ENCODE assay signal across 11 cellular contexts in the genomic region with DNA sequence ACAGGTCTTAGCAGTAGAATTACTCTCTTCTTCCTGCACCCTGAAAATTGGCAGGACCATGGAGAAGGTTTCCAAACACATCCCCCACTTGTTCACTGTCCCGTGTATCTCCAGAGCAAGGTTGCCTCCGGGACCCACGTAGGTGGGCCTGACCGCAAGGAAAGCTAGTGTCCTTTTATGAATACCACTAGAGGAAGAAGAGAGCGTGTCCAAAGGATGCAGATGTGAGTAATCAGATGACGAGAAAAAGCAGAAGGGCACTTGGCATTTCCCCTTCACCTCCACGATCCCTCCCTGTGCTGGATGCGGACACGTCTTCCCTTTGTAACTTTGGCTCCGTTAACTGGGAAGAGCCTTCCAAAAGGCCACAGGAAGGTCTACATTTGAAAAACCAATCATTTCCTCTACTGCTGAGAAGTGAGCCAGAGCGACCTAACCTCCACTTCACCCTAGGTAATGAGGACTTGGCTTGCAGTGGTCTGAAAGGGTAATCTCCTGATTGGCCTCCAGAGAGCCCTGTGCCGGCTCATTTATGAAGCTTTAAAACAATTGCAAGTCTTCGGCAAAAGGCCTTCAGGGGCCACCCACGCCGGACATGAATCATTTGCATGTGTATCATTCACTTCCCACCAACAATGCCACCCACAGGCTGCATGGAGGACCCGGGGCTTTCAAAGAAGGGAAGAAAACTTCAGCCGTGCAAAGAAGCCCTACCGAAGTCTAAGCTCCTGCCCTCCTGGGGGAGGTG. TPM values are rescaled to one million over a fixed set of nuclear protein-coding genes. Genes with fewer than 3 reads are reported as not detected.
DNase-seq lines count a peak whose midpoint lies in the region; ATAC-seq, FAIRE-seq and TF ChIP-seq lines count a peak whose summit lies in the region.
"Had no signal": no experiment of that assay in that cellular context is flagged by ENCODE, and none has a peak within 500 bp of the region (broad histone marks: within the 10 kb centered on the region; RNA-seq: fewer than 3 reads in every experiment).

No MANE protein-coding gene starts in this region.

- peaks cover 14% of the 10 kb centered on the region for H3K27me3 Mint-ChIP-seq in astrocyte (ENCODE audit: low read depth, unreplicated experiment)
- H3K27me3 Mint-ChIP-seq: type B pancreatic cell had no signal

- H3K4me1 Mint-ChIP-seq in astrocyte (ENCODE audit: low read depth, unreplicated experiment): peaks cover 8% of the 10 kb centered on the region
- no peaks in the 10 kb centered on the region for H3K4me1 Mint-ChIP-seq in stimulated activated effector memory CD8-positive, alpha-beta T cell treated with anti-CD3 and anti-CD28 coated beads, Interleukin-12 subunit alpha, Interleukin-12 subunit beta, amount 100 ng/mL, for 72 hours

- H3K4me3 ChIP-seq in heart right ventricle: no peak overlapping the region
- no peak overlapping the region for H3K4me3 ChIP-seq in astrocyte (ENCODE audit: insufficient read depth, low read depth, low read length)
- no peak overlapping the region for H3K4me3 ChIP-seq in aorta (ENCODE audit: low read length in 2 of 2)
- H3K4me3 ChIP-seq: psoas muscle had no signal

- peaks cover 14% of the 10 kb centered on the region for H3K9me3 Mint-ChIP-seq in astrocyte (ENCODE audit: unreplicated experiment)
- H3K9me3 Mint-ChIP-seq in stimulated activated effector memory CD8-positive, alpha-beta T cell treated with anti-CD3 and anti-CD28 coated beads, Interleukin-12 subunit alpha, Interleukin-12 subunit beta, amount 100 ng/mL, for 72 hours: no peaks in the 10 kb centered on the region

- peak; percentile 67 for FAIRE-seq in astrocyte (lab: Jason Lieb, UNC)
- no peak for FAIRE-seq in H54 (lab: Jason Lieb, UNC)

- H3K4me1 ChIP-seq in heart right ventricle: peaks cover 0 to 15% (median 4%) of the 10 kb centered on the region in 9 donors
- H3K4me1 ChIP-seq in astrocyte (ENCODE audit: insufficient read depth, low read length): peaks cover 19% of the 10 kb centered on the region
- no peaks in the 10 kb centered on the region for H3K4me1 ChIP-seq in aorta (ENCODE audit: control insufficient read depth in 1 of 2, insufficient read depth in 2 of 2, low read length in 2 of 2)
- H3K4me1 ChIP-seq: psoas muscle had no signal

- intact Hi-C loops in heart right ventricle (cut with DNase I) (no loop called here), Right ventricle myocardium superior (cut with DNase I) (no loop called here), aorta (cut with DNase I) (no loop called here)

- no peak overlapping the region for H3K4me3 Mint-ChIP-seq in astrocyte (ENCODE audit: unreplicated experiment)
- H3K4me3 Mint-ChIP-seq in stimulated activated effector memory CD8-positive, alpha-beta T cell treated with anti-CD3 and anti-CD28 coated beads, Interleukin-12 subunit alpha, Interleukin-12 subunit beta, amount 100 ng/mL, for 72 hours: no peak overlapping the region
- H3K4me3 Mint-ChIP-seq: type B pancreatic cell had no signal

- no peak overlapping the region for H3K27ac Mint-ChIP-seq in astrocyte (ENCODE audit: unreplicated experiment)
- no peak overlapping the region for H3K27ac Mint-ChIP-seq in stimulated activated effector memory CD8-positive, alpha-beta T cell treated with anti-CD3 and anti-CD28 coated beads, Interleukin-12 subunit alpha, Interleukin-12 subunit beta, amount 100 ng/mL, for 72 hours
- H3K27ac Mint-ChIP-seq: type B pancreatic cell had no signal

- peak overlapping the region; percentile 73 for H3K4me2 ChIP-seq in astrocyte (ENCODE audit: low read length)

- no peaks in the 10 kb centered on the region for H4K20me1 ChIP-seq in astrocyte (ENCODE audit: insufficient read depth, low read length)

- no peak for TF ChIP-seq CTCF in heart right ventricle (IDR thresholded peaks at IDR 0.05)
- no peak for TF ChIP-seq CTCF in astrocyte (IDR thresholded peaks at IDR 0.05; ENCODE audit: insufficient read depth, low read depth, low read length)

- H3K9me3 ChIP-seq in heart right ventricle: peaks cover 0 to 6% (median 0%) of the 10 kb centered on the region in 11 donors
- no peaks in the 10 kb centered on the region for H3K9me3 ChIP-seq in astrocyte (ENCODE audit: insufficient read depth, low read depth, low read length)
- H3K9me3 ChIP-seq in aorta (ENCODE audit: control insufficient read depth, low read length): peaks cover 3% of the 10 kb centered on the region
- H3K9me3 ChIP-seq: psoas muscle had no signal

- no peak overlapping the region for H3K9ac ChIP-seq in astrocyte (ENCODE audit: low read length)

- H3K27me3 ChIP-seq in heart right ventricle (no peaks in the 10 kb centered on the region), astrocyte (ENCODE audit: insufficient read depth, low read length) (no peaks in the 10 kb centered on the region), aorta (ENCODE audit: control insufficient read depth in 1 of 2, insufficient read depth in 2 of 2, low read length in 1 of 2) (no peaks in the 10 kb centered on the region)

- no peaks in the 10 kb centered on the region for H3K36me3 Mint-ChIP-seq in astrocyte (ENCODE audit: low read depth, unreplicated experiment)
- no peaks in the 10 kb centered on the region for H3K36me3 Mint-ChIP-seq in stimulated activated effector memory CD8-positive, alpha-beta T cell treated with anti-CD3 and anti-CD28 coated beads, Interleukin-12 subunit alpha, Interleukin-12 subunit beta, amount 100 ng/mL, for 72 hours

- H3K27ac ChIP-seq in heart right ventricle (peak overlapping the region in 3 of 10 donors; percentile 28 to 48 (median 34)), astrocyte (ENCODE audit: low read depth, low read length) (peak overlapping the region; percentile 62), aorta (ENCODE audit: low read depth in 1 of 2, low read length in 2 of 2) (no peak overlapping the region)
- H3K27ac ChIP-seq: psoas muscle had no signal

- DNase-seq in heart right ventricle (peak in 1 of 2 donors; percentile 20), Right ventricle myocardium superior (no peak), astrocyte (ENCODE audit: low read depth) (peak; percentile 88), glomerular visceral epithelial cell (ENCODE audit: extremely low spot score) (peak; percentile 23), aorta (no peak), NCI-H2029 (lab: John Stamatoyannopoulos, UW) (no peak), H54 (ENCODE audit: insufficient read length, low spot score) (no peak)
- no peak for DNase-seq in stimulated activated effector memory CD8-positive, alpha-beta T cell treated with anti-CD3 and anti-CD28 coated beads, Interleukin-12 subunit alpha, Interleukin-12 subunit beta, amount 100 ng/mL, for 72 hours (ENCODE audit: low spot score in 2 of 2)
- DNase-seq: NCI-H524 treated with DMSO at 0.1 percent for 48 hours had no signal

- ATAC-seq in heart right ventricle: peak; percentile 43 to 86 (median 68)
- ATAC-seq in Right ventricle myocardium superior (ENCODE audit: poor library complexity): no peak
- peak; percentile 17 for ATAC-seq in aorta (ENCODE audit: low FRiP score)
- no peak for ATAC-seq in stimulated activated effector memory CD8-positive, alpha-beta T cell treated with anti-CD3 and anti-CD28 coated beads, Interleukin-12 subunit alpha, Interleukin-12 subunit beta, amount 100 ng/mL, for 72 hours

- no peak for TF ChIP-seq POLR2A in H54 (IDR thresholded peaks at IDR 0.05; ENCODE audit: low read depth, low read length)

- peak overlapping the region; percentile 63 for H2AFZ ChIP-seq in astrocyte (ENCODE audit: low read depth, low read length)

- no peaks in the 10 kb centered on the region for H3K79me2 ChIP-seq in astrocyte (ENCODE audit: insufficient read depth, low read length)

- 53 to 57% methylated on average over 18 of the region's 18 CpGs for whole genome bisulfite sequencing in heart right ventricle, 2 donors
- WGBS in aorta, 2 donors: 74 to 77% methylated on average over 18 of the region's 18 CpGs

- H3K36me3 ChIP-seq in heart right ventricle (no peaks in the 10 kb centered on the region), astrocyte (ENCODE audit: insufficient read depth, low read length) (no peaks in the 10 kb centered on the region), aorta (ENCODE audit: control insufficient read depth in 1 of 2, insufficient read depth in 2 of 2, low read length in 1 of 2) (no peaks in the 10 kb centered on the region)

RNA-seq across cellular contexts. Expression of a gene that starts 55.4 kb away (rescaled TPM):
- not detected for total RNA-seq in heart right ventricle
- not detected for polyA plus RNA-seq in heart right ventricle
- not detected for total RNA-seq in Right ventricle myocardium superior
- not detected in 2 replicates for total RNA-seq in astrocyte
- total RNA-seq in aorta: not detected
- not detected for polyA plus RNA-seq in aorta
- total RNA-seq: psoas muscle had no signal
- polyA plus RNA-seq: psoas muscle had no signal

Comparison
In these comparisons a context has a peak if more than half of its experiments do, and no peak if none do; other contexts are left out.
1. ATAC-seq: peak in heart right ventricle (8 of 8) and aorta (single experiment); none in Right ventricle myocardium superior (single experiment) and stimulated activated effector memory CD8-positive, alpha-beta T cell treated with anti-CD3 and anti-CD28 coated beads, Interleukin-12 subunit alpha, Interleukin-12 subunit beta, amount 100 ng/mL, for 72 hours (single experiment).
2. DNase-seq: peak in astrocyte (single experiment) and glomerular visceral epithelial cell (single experiment); none in Right ventricle myocardium superior (single experiment), aorta (0 of 2), NCI-H2029 (single experiment), stimulated activated effector memory CD8-positive, alpha-beta T cell treated with anti-CD3 and anti-CD28 coated beads, Interleukin-12 subunit alpha, Interleukin-12 subunit beta, amount 100 ng/mL, for 72 hours (0 of 2) and H54 (single experiment).